18 cellular contexts compared by ENCODE assay signal in the genomic region with DNA sequence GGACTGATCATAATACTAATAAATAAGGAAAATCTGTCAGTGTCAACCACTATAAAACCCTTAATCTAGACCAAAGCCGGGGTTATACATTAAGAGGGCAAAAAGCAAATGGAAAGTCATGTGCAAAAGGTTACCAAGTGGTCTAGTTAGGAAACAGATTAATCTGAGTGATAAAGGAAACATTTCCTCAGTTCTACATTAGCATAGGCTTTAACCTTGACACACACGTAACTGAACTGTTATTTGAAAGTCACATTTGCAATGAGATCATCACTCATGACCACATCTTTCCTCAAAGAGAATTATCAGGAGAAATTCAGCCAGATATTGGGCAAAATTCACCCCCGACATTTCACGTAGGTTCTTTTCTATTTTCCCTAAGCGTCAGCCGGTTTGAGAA.
DNase-seq lines count a peak whose midpoint lies in the region; ATAC-seq, FAIRE-seq and TF ChIP-seq lines count a peak whose summit lies in the region.
"Had no signal": no experiment of that assay in that cellular context is flagged by ENCODE, and none has a peak within 500 bp of the region (broad histone marks: within the 10 kb centered on the region; RNA-seq: fewer than 3 reads in every experiment).

No MANE protein-coding gene starts in this region.

- peak overlapping the region; percentile 90 for H3K27ac Mint-ChIP-seq in activated naive CD8-positive, alpha-beta T cell treated with anti-CD3 and anti-CD28 coated beads, Interleukin-2, amount 50 U/mL, for 24 hours
- no peak overlapping the region for H3K27ac Mint-ChIP-seq in activated CD8-positive, alpha-beta memory T cell treated with anti-CD3 and anti-CD28 coated beads, Interleukin-2, amount 10 ng/mL, durations not matched to agents 7 days and 5 days
- H3K27ac Mint-ChIP-seq: activated CD4-positive, alpha-beta memory T cell treated with anti-CD3 and anti-CD28 coated beads for 36 hours; CD8-positive, alpha-beta T cell had no signal

- no peak overlapping the region for H3K4me2 ChIP-seq in hepatocyte

- no peaks in the 10 kb centered on the region for H3K36me3 ChIP-seq in hepatocyte (replicated peaks; ENCODE audit: insufficient read depth, low read depth)

- peak; percentile 81 for ATAC-seq in activated naive CD8-positive, alpha-beta T cell treated with anti-CD3 and anti-CD28 coated beads, Interleukin-2, amount 50 U/mL, for 24 hours
- ATAC-seq in HG03139 (IDR thresholded peaks at IDR 0.05; ENCODE audit: unreplicated experiment) = no peak
- no peak for ATAC-seq in activated CD8-positive, alpha-beta memory T cell treated with anti-CD3 and anti-CD28 coated beads, Interleukin-2, amount 10 ng/mL, durations not matched to agents 7 days and 5 days
- ATAC-seq: CD8-positive, alpha-beta T cell; PC-3; SK-N-SH treated with all-trans-retinoic acid at 6 μM for 48 hours had no signal

- no peaks in the 10 kb centered on the region for H3K9me2 ChIP-seq in hepatocyte (replicated peaks; ENCODE audit: insufficient read depth)

- DNase-seq in D721Med (ENCODE audit: insufficient read length, low spot score) = no peak
- DNase-seq in HTR-8/SVneo (ENCODE audit: insufficient read length, low spot score) = no peak
- DNase-seq in activated naive CD8-positive, alpha-beta T cell treated with anti-CD3 and anti-CD28 coated beads, Interleukin-2, amount 50 U/mL, for 24 hours = no peak
- DNase-seq in hepatocyte (ENCODE audit: low spot score) = no peak
- no peak for DNase-seq in G401 (ENCODE audit: low spot score)
- no peak for DNase-seq in activated CD8-positive, alpha-beta memory T cell treated with anti-CD3 and anti-CD28 coated beads, Interleukin-2, amount 10 ng/mL, durations not matched to agents 7 days and 5 days
- DNase-seq in NCI-H82 treated with DMSO at 0.1 percent for 48 hours (lab: John Stamatoyannopoulos, UW; ENCODE audit: unreplicated experiment) = no peak
- DNase-seq: activated CD4-positive, alpha-beta memory T cell treated with anti-CD3 and anti-CD28 coated beads for 36 hours; CD8-positive, alpha-beta T cell; IMR-90; NCI-H1092 treated with DMSO at 0.1 percent for 48 hours; NCI-H748 treated with DMSO at 0.1 percent for 48 hours; occipital lobe; PC-3; stimulated activated CD4-positive, alpha-beta T cell treated with anti-CD3 and anti-CD28 coated beads, Interleukin-4, amount 100 ng/mL, for 1 hour had no signal

- H2AFZ ChIP-seq in hepatocyte = no peak overlapping the region

- WGBS in hepatocyte (ENCODE audit: low lambda C conversion rate, missing lambda C conversion rate) = 95% methylated on average over 6 of the region's 6 CpGs

- no peak overlapping the region for H3K4me3 Mint-ChIP-seq in activated naive CD8-positive, alpha-beta T cell treated with anti-CD3 and anti-CD28 coated beads, Interleukin-2, amount 50 U/mL, for 24 hours
- H3K4me3 Mint-ChIP-seq in activated CD8-positive, alpha-beta memory T cell treated with anti-CD3 and anti-CD28 coated beads, Interleukin-2, amount 10 ng/mL, durations not matched to agents 7 days and 5 days = no peak overlapping the region
- H3K4me3 Mint-ChIP-seq: activated CD4-positive, alpha-beta memory T cell treated with anti-CD3 and anti-CD28 coated beads for 36 hours; CD8-positive, alpha-beta T cell; central memory CD8-positive, alpha-beta T cell had no signal

- H3K36me3 Mint-ChIP-seq in activated naive CD8-positive, alpha-beta T cell treated with anti-CD3 and anti-CD28 coated beads, Interleukin-2, amount 50 U/mL, for 24 hours (ENCODE audit: low read depth) = no peaks in the 10 kb centered on the region
- no peaks in the 10 kb centered on the region for H3K36me3 Mint-ChIP-seq in activated CD8-positive, alpha-beta memory T cell treated with anti-CD3 and anti-CD28 coated beads, Interleukin-2, amount 10 ng/mL, durations not matched to agents 7 days and 5 days
- H3K36me3 Mint-ChIP-seq: CD8-positive, alpha-beta T cell had no signal

- in situ Hi-C loops in G401 (cut with HindIII; ENCODE audit: low sequenced_read_pairs) = no loop called here

- peaks cover 69% of the 10 kb centered on the region for H3K79me2 ChIP-seq in hepatocyte

- FAIRE-seq in D721Med (lab: Jason Lieb, UNC) = peak; percentile 88
- peak; percentile 69 for FAIRE-seq in HTR-8/SVneo (lab: Jason Lieb, UNC)

- no peaks in the 10 kb centered on the region for H3K27me3 ChIP-seq in hepatocyte

- H3K9me3 ChIP-seq in hepatocyte (ENCODE audit: low read depth) = no peaks in the 10 kb centered on the region

- CTCF ChIA-PET in activated CD8-positive, alpha-beta memory T cell treated with anti-CD3 and anti-CD28 coated beads, Interleukin-2, amount 10 ng/mL, durations not matched to agents 7 days and 5 days (lab: Charles Lee) = no interaction called here

- peak overlapping the region; percentile 71 for H3K27ac ChIP-seq in hepatocyte

- no peak overlapping the region for H3K4me3 ChIP-seq in hepatocyte

- peaks cover 17% of the 10 kb centered on the region for H3K4me1 Mint-ChIP-seq in activated naive CD8-positive, alpha-beta T cell treated with anti-CD3 and anti-CD28 coated beads, Interleukin-2, amount 50 U/mL, for 24 hours
- H3K4me1 Mint-ChIP-seq in activated CD8-positive, alpha-beta memory T cell treated with anti-CD3 and anti-CD28 coated beads, Interleukin-2, amount 10 ng/mL, durations not matched to agents 7 days and 5 days = no peaks in the 10 kb centered on the region
- H3K4me1 Mint-ChIP-seq: central memory CD8-positive, alpha-beta T cell had no signal

- peaks cover 10% of the 10 kb centered on the region for H3K9me3 Mint-ChIP-seq in activated naive CD8-positive, alpha-beta T cell treated with anti-CD3 and anti-CD28 coated beads, Interleukin-2, amount 50 U/mL, for 24 hours
- H3K9me3 Mint-ChIP-seq in activated CD8-positive, alpha-beta memory T cell treated with anti-CD3 and anti-CD28 coated beads, Interleukin-2, amount 10 ng/mL, durations not matched to agents 7 days and 5 days (ENCODE audit: low read depth) = no peaks in the 10 kb centered on the region

- TF ChIP-seq CTCF in D721Med (IDR thresholded peaks at IDR 0.05; ENCODE audit: insufficient read depth, missing control alignments) (no peak), hepatocyte (IDR thresholded peaks at IDR 0.05; ENCODE audit: poor library complexity) (no peak)

- H3K27me3 Mint-ChIP-seq in activated naive CD8-positive, alpha-beta T cell treated with anti-CD3 and anti-CD28 coated beads, Interleukin-2, amount 50 U/mL, for 24 hours = peaks cover 14% of the 10 kb centered on the region
- peaks cover 3% of the 10 kb centered on the region for H3K27me3 Mint-ChIP-seq in activated CD8-positive, alpha-beta memory T cell treated with anti-CD3 and anti-CD28 coated beads, Interleukin-2, amount 10 ng/mL, durations not matched to agents 7 days and 5 days
- H3K27me3 Mint-ChIP-seq: central memory CD8-positive, alpha-beta T cell had no signal

- no peaks in the 10 kb centered on the region for H4K20me1 ChIP-seq in hepatocyte (ENCODE audit: insufficient read depth, poor library complexity, severe bottlenecking)

- peaks cover 26% of the 10 kb centered on the region for H3K4me1 ChIP-seq in hepatocyte (ENCODE audit: insufficient read depth)
